Comparison of ENCODE assay signal across 11 cellular contexts in genomic region chr11:62500066-62501035, GRCh38. TPM values are rescaled to one million over a fixed set of nuclear protein-coding genes. Genes with fewer than 3 reads are reported as not detected.
DNase-seq lines count a peak whose midpoint lies in the region; ATAC-seq and TF ChIP-seq lines count a peak whose summit lies in the region.
"Had no signal": no experiment of that assay in that cellular context is flagged by ENCODE, and none has a peak within 500 bp of the region (broad histone marks: within the 10 kb centered on the region; RNA-seq: fewer than 3 reads in every experiment).

No MANE protein-coding gene starts in this region.

- H3K4me3 ChIP-seq in BLaER1 treated with 17β-estradiol and CSF1 and Interleukin-3, amounts not matched to agents 10 nM and 100 nM = no peak overlapping the region
- H3K4me3 ChIP-seq in adipocyte (ENCODE audit: low read length) (no peak overlapping the region), mucosa of descending colon (no peak overlapping the region)

- peaks cover 13 to 99% (median 69%) of the 10 kb centered on the region in 10 experiments; a peak in 19 of 20 replicates for H3K4me1 ChIP-seq in BLaER1 treated with 17β-estradiol and CSF1 and Interleukin-3, amounts not matched to agents 10 nM and 100 nM
- H3K4me1 ChIP-seq in adipocyte (ENCODE audit: control insufficient read depth, insufficient read depth, low read length) = peaks cover 22% of the 10 kb centered on the region
- H3K4me1 ChIP-seq in mucosa of descending colon (ENCODE audit: low read depth) = peaks cover 39% of the 10 kb centered on the region

- intact Hi-C loops in mucosa of descending colon (cut with DNase I, micrococcal nuclease) = no loop called here

- H3K4me2 ChIP-seq in BLaER1 treated with 17β-estradiol and CSF1 and Interleukin-3, amounts not matched to agents 10 nM and 100 nM = peak overlapping the region in 10 of 11 experiments; percentile 18 to 89 (median 52); a peak in 17 of 22 replicates

- H3K27me3 Mint-ChIP-seq in activated T-cell treated with anti-CD3 and anti-CD28 coated beads, Interleukin-2, amount 50 U/mL, for 24 hours = peaks cover 10% of the 10 kb centered on the region

- H3K9ac ChIP-seq in BLaER1 treated with 17β-estradiol and CSF1 and Interleukin-3, amounts not matched to agents 10 nM and 100 nM = peak overlapping the region in 5 of 11 experiments; percentile 11 to 46 (median 28); a peak in 5 of 22 replicates
- peak overlapping the region; percentile 3 for H3K9ac ChIP-seq in adipocyte (ENCODE audit: low read length)

- H3K27ac Mint-ChIP-seq in activated T-cell treated with anti-CD3 and anti-CD28 coated beads, Interleukin-2, amount 50 U/mL, for 24 hours = no peak overlapping the region
- H3K27ac Mint-ChIP-seq: CD4-positive, alpha-beta T cell; naive thymus-derived CD8-positive, alpha-beta T cell had no signal

- H3K9me3 Mint-ChIP-seq in activated T-cell treated with anti-CD3 and anti-CD28 coated beads, Interleukin-2, amount 50 U/mL, for 24 hours = no peaks in the 10 kb centered on the region
- H3K9me3 Mint-ChIP-seq: CD4-positive, alpha-beta T cell; naive thymus-derived CD8-positive, alpha-beta T cell had no signal

- no peaks in the 10 kb centered on the region for H3K36me3 Mint-ChIP-seq in activated T-cell treated with anti-CD3 and anti-CD28 coated beads, Interleukin-2, amount 50 U/mL, for 24 hours (ENCODE audit: low read depth)
- H3K36me3 Mint-ChIP-seq: naive thymus-derived CD8-positive, alpha-beta T cell had no signal

- H3K4me3 Mint-ChIP-seq in activated T-cell treated with anti-CD3 and anti-CD28 coated beads, Interleukin-2, amount 50 U/mL, for 24 hours = no peak overlapping the region
- H3K4me3 Mint-ChIP-seq: CD4-positive, alpha-beta T cell had no signal

- no peak for TF ChIP-seq CTCF in mucosa of descending colon (IDR thresholded peaks at IDR 0.05)

- no peaks in the 10 kb centered on the region for H4K20me1 ChIP-seq in BLaER1 treated with 17β-estradiol and CSF1 and Interleukin-3, amounts not matched to agents 10 nM and 100 nM

- ATAC-seq in mucosa of descending colon = peak; percentile 77
- ATAC-seq: naive thymus-derived CD8-positive, alpha-beta T cell had no signal

- peak; percentile 45 for DNase-seq in MV-4-11 (lab: John Stamatoyannopoulos, UW)
- no peak for DNase-seq in adipocyte (ENCODE audit: low read depth)
- peak; percentile 53 to 70 (median 59) for DNase-seq in mucosa of descending colon
- DNase-seq in RKO (ENCODE audit: low spot score) = no peak
- no peak for DNase-seq in NCI-H146 (lab: John Stamatoyannopoulos, UW)
- DNase-seq in dermis blood vessel endothelial cell = no peak
- DNase-seq in activated T-cell treated with anti-CD3 and anti-CD28 coated beads, Interleukin-2, amount 50 U/mL, for 24 hours = no peak
- DNase-seq: amniotic stem cell; CD4-positive, alpha-beta T cell; naive thymus-derived CD8-positive, alpha-beta T cell had no signal

- H3K27me3 ChIP-seq in BLaER1 treated with 17β-estradiol and CSF1 and Interleukin-3, amounts not matched to agents 10 nM and 100 nM = no peaks in the 10 kb centered on the region
- H3K27me3 ChIP-seq in adipocyte (replicated peaks; ENCODE audit: control insufficient read depth, insufficient read depth, low read length) = no peaks in the 10 kb centered on the region

- H3K4me1 Mint-ChIP-seq in activated T-cell treated with anti-CD3 and anti-CD28 coated beads, Interleukin-2, amount 50 U/mL, for 24 hours (ENCODE audit: low read depth) = peaks cover 4% of the 10 kb centered on the region

- H3K9me3 ChIP-seq in BLaER1 treated with 17β-estradiol and CSF1 and Interleukin-3, amounts not matched to agents 10 nM and 100 nM (replicated peaks in 1 of 11) = no peaks in the 10 kb centered on the region
- H3K9me3 ChIP-seq in adipocyte (ENCODE audit: control insufficient read depth, low read length) (no peaks in the 10 kb centered on the region), mucosa of descending colon (no peaks in the 10 kb centered on the region)

- H3K36me3 ChIP-seq in BLaER1 treated with 17β-estradiol and CSF1 and Interleukin-3, amounts not matched to agents 10 nM and 100 nM = no peaks in the 10 kb centered on the region
- H3K36me3 ChIP-seq in adipocyte (ENCODE audit: control insufficient read depth, insufficient read depth, low read length, severe bottlenecking) (no peaks in the 10 kb centered on the region), mucosa of descending colon (ENCODE audit: low read depth) (no peaks in the 10 kb centered on the region)

- peak overlapping the region in 7 of 11 experiments; percentile 15 to 77 (median 32); a peak in 9 of 22 replicates for H3K27ac ChIP-seq in BLaER1 treated with 17β-estradiol and CSF1 and Interleukin-3, amounts not matched to agents 10 nM and 100 nM

RNA-seq across cellular contexts. Expression of gene AHNAK, which starts 46.3 kb away (rescaled TPM):
- total RNA-seq in mucosa of descending colon (1,000 to 10,000 TPM in 1 of 3 donors, 100 to 1,000 TPM in 2; 473 to 1,283 (median 535) TPM), dermis blood vessel endothelial cell (517 and 766 TPM in 2 replicates)

Comparison
In these comparisons a context has a peak if more than half of its experiments do, and no peak if none do; other contexts are left out.
1. DNase-seq: peak in MV-4-11 (single experiment) and mucosa of descending colon (3 of 3); none in adipocyte (single experiment), RKO (single experiment), NCI-H146 (single experiment), dermis blood vessel endothelial cell (single experiment) and activated T-cell treated with anti-CD3 and anti-CD28 coated beads, Interleukin-2, amount 50 U/mL, for 24 hours (single experiment).